Comparison of ENCODE assay signal across 7 cellular contexts in genomic region chr5:61625682-61626620, GRCh38.
DNase-seq lines count a peak whose midpoint lies in the region; ATAC-seq and TF ChIP-seq lines count a peak whose summit lies in the region.

No MANE protein-coding gene starts in this region.

- no peak for TF ChIP-seq POLR2A in IMR-90 (IDR thresholded peaks at IDR 0.05; ENCODE audit: low read depth, low read length)
- TF ChIP-seq POLR2A in uterus (IDR thresholded peaks at IDR 0.05) = no peak

- H3K4me1 Mint-ChIP-seq in activated naive CD8-positive, alpha-beta T cell treated with anti-CD3 and anti-CD28 coated beads for 36 hours = peaks cover 8% of the 10 kb centered on the region

- no peak overlapping the region; the same call in 2 of the 3 replicates for H2BK15ac ChIP-seq in IMR-90 (ENCODE audit: low read depth, low read length)

- H3K4me1 ChIP-seq in IMR-90 (ENCODE audit: control insufficient read depth, insufficient read depth, low read length) = no peaks in the 10 kb centered on the region; the same call in 1 of the 2 replicates
- no peaks in the 10 kb centered on the region for H3K4me1 ChIP-seq in uterus

- no peak overlapping the region; the same call in 1 of the 2 replicates for H3K18ac ChIP-seq in IMR-90 (ENCODE audit: low read depth, low read length)

- H4K91ac ChIP-seq in IMR-90 (ENCODE audit: insufficient read depth, low read depth, low read length) = 0 out of 2 replicates have a peak overlapping the region, but pooled peaks have one; percentile 20

- no peaks in the 10 kb centered on the region for H3K9me1 ChIP-seq in IMR-90 (ENCODE audit: insufficient read depth, low read length)

- 24% methylated on average over 30 of the region's 76 CpGs; no CpG with 5 or more reads in 1 of the 2 experiments for WGBS in IMR-90 (ENCODE audit: extremely low coverage in 2 of 2, insufficient read length in 1 of 2), 2 experiments

- peak overlapping the region; percentile 89 for H2AFZ ChIP-seq in IMR-90 (replicated peaks; ENCODE audit: low read length, poor library complexity)

- H3K56ac ChIP-seq in IMR-90 (ENCODE audit: extremely low read depth, insufficient read depth, low read length) = peak overlapping the region; percentile 15; the same call in 1 of the 2 replicates

- no peak overlapping the region for H2BK20ac ChIP-seq in IMR-90 (ENCODE audit: low read depth, low read length)

- peak overlapping the region; percentile 44 for H3K4me3 Mint-ChIP-seq in activated naive CD8-positive, alpha-beta T cell treated with anti-CD3 and anti-CD28 coated beads for 36 hours

- intact Hi-C loops in IMR-90 (cut with micrococcal nuclease) (no loop called here), cardiac septum (cut with DNase I) (loop anchor here (2.0 to 5.0 kb wide), 3 partner anchors 219 to 463 kb away; partner anchors contain the start of genes SMIM15 and ZSWIM6), uterus (cut with DNase I; ENCODE audit: low total_unique reads) (no loop called here)

- H3K27ac Mint-ChIP-seq in activated naive CD8-positive, alpha-beta T cell treated with anti-CD3 and anti-CD28 coated beads for 36 hours = no peak overlapping the region

- in situ Hi-C loops in IMR-90 (cut with MboI; ENCODE audit: low sequenced_read_pairs) = no loop called here

- H3K27ac ChIP-seq in IMR-90 (ENCODE audit: insufficient read depth, low read length) = no peak overlapping the region; the same call in 1 of the 2 replicates
- H3K27ac ChIP-seq in uterus = peak overlapping the region; percentile 53 to 65

- BruUV-seq in IMR-90 (replicated peaks; lab: Mats Ljungman, UMichigan) = no TSS peak

- no peak overlapping the region for H3K14ac ChIP-seq in IMR-90 (replicated peaks; ENCODE audit: low read depth, low read length)

- H3K27me3 Mint-ChIP-seq in activated naive CD8-positive, alpha-beta T cell treated with anti-CD3 and anti-CD28 coated beads for 36 hours = peaks cover 48% of the 10 kb centered on the region

- TF ChIP-seq CTCF in IMR-90 (conservative IDR thresholded peaks at IDR 0.05; ENCODE audit: low read depth, low read length) = no peak
- TF ChIP-seq CTCF in uterus (IDR thresholded peaks at IDR 0.05) = no peak

- POLR2A ChIA-PET in IMR-90 (lab: Charles Lee; ENCODE audit: unreplicated experiment) = no interaction called here

- no peak overlapping the region for H2AK9ac ChIP-seq in IMR-90 (replicated peaks; ENCODE audit: low read depth, low read length, poor library complexity)

- H4K8ac ChIP-seq in IMR-90 (ENCODE audit: low read depth in 2 of 2, low read length in 2 of 2) = peak overlapping the region in 1 of 2 experiments; percentile 12; a peak in 1 of 4 replicates

- H3K4ac ChIP-seq in IMR-90 (ENCODE audit: low read depth, low read length) = peak overlapping the region; percentile 59; the same call in 1 of the 2 replicates

- TF ChIP-seq RAD21 in IMR-90 (IDR thresholded peaks at IDR 0.05; ENCODE audit: low read length) = no peak

- peak overlapping the region; percentile 56 for H2BK120ac ChIP-seq in IMR-90 (ENCODE audit: low read depth, low read length)

- peaks cover 2% of the 10 kb centered on the region; the same call in 1 of the 2 replicates for H3K27me3 ChIP-seq in IMR-90 (ENCODE audit: control insufficient read depth, insufficient read depth, low read length)
- H3K27me3 ChIP-seq in uterus = no peaks in the 10 kb centered on the region

- ATAC-seq in GM18907 (IDR thresholded peaks at IDR 0.05; ENCODE audit: unreplicated experiment) (peak; percentile 82), IMR-90 (ENCODE audit: low read depth) (peak; percentile 90)

- no peaks in the 10 kb centered on the region for H3K36me3 Mint-ChIP-seq in activated naive CD8-positive, alpha-beta T cell treated with anti-CD3 and anti-CD28 coated beads for 36 hours

- H3K36me3 ChIP-seq in IMR-90 (ENCODE audit: control insufficient read depth, insufficient read depth, low read length) (no peaks in the 10 kb centered on the region), uterus (no peaks in the 10 kb centered on the region)

- no peaks in the 10 kb centered on the region for H4K20me1 ChIP-seq in IMR-90 (ENCODE audit: insufficient read depth, low read length)

- peak overlapping the region; percentile 28 for H3K4me3 ChIP-seq in IMR-90 (ENCODE audit: insufficient read depth, low read depth, low read length)
- peak overlapping the region; percentile 51 to 58 for H3K4me3 ChIP-seq in uterus

- H3K9ac ChIP-seq in IMR-90 (ENCODE audit: low read depth, low read length) = peak overlapping the region; percentile 28; the same call in 1 of the 2 replicates

- CTCF ChIA-PET in IMR-90 (lab: Yijun Ruan, JAX) = interaction anchor here (0.6 to 1.8 kb wide), 2 partner anchors 14 to 652 kb away, joined by 4 read pairs; no protein-coding TSS in a partner anchor

- dilution Hi-C loops in IMR-90 (cut with HindIII; ENCODE audit: low sequenced_read_pairs, unreplicated experiment) = no loop called here

- H3K9me3 ChIP-seq in IMR-90 (ENCODE audit: control insufficient read depth, insufficient read depth, low read length) = no peaks in the 10 kb centered on the region
- no peaks in the 10 kb centered on the region for H3K9me3 ChIP-seq in uterus

- no peak overlapping the region for H3K23ac ChIP-seq in IMR-90 (ENCODE audit: low read depth, low read length)

- H4K5ac ChIP-seq in IMR-90 (ENCODE audit: low read depth, low read length) = peak overlapping the region; percentile 22

- peaks cover 6% of the 10 kb centered on the region for H3K9me3 Mint-ChIP-seq in activated naive CD8-positive, alpha-beta T cell treated with anti-CD3 and anti-CD28 coated beads for 36 hours

- peak overlapping the region; percentile 50 for H3K4me2 ChIP-seq in IMR-90 (ENCODE audit: low read depth, low read length)

- H3K79me1 ChIP-seq in IMR-90 (ENCODE audit: low read depth in 1 of 2, low read length in 2 of 2) = no peaks in the 10 kb centered on the region

- H2BK5ac ChIP-seq in IMR-90 (ENCODE audit: low read depth, low read length, poor library complexity, severe bottlenecking) = no peak overlapping the region

- DNase-seq in IMR-90 (peak; percentile 11), cardiac septum (ENCODE audit: low spot score) (peak; percentile 89), nucleus accumbens (lab: John Stamatoyannopoulos, UW) (peak in 55 of 56 donors; percentile 33 to 93 (median 76)), uterus (peak; percentile 37 to 48), OCI-M2 (lab: John Stamatoyannopoulos, UW; ENCODE audit: unreplicated experiment) (no peak)
- DNase-seq in activated naive CD8-positive, alpha-beta T cell treated with anti-CD3 and anti-CD28 coated beads for 36 hours = peak; percentile 47

- no peak overlapping the region for H2AK5ac ChIP-seq in IMR-90 (ENCODE audit: low read depth, low read length)

TF ChIP-seq in IMR-90, 13 proteins besides CTCF, POLR2A, EP300 and RAD21:
- no peak for TF ChIP-seq ELK1 (IDR thresholded peaks at IDR 0.05; ENCODE audit: borderline replicate concordance, low read depth, low read length)
- no peak for TF ChIP-seq USF2 (IDR thresholded peaks at IDR 0.05; ENCODE audit: low read depth, low read length)
TF ChIP-seq in IMR-90: peak in this region for 0.
